In the genomic region with DNA sequence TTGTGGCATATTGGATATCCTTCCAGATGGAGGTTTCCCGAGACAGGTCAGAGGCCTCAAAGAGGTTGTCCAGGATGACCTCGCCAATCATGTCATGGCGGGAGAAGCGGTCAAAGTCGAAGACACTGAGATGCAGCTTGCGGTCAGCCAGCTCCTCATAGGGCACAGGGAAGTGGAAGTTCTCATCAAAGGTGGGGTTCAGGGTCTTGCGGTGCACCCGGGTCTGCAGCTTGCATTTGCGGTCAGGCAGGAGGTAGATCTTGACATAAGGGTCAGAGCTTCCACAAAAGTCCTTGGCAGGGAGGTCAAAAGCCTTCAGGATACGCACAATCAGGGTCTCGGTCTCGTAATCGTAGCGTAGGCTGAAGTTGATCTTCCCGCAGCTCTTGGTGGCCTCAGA, we compare ENCODE assay signal across 32 cellular contexts. TPM values are rescaled to one million over a fixed set of nuclear protein-coding genes. Genes with fewer than 3 reads are reported as not detected.
"Had no signal": no experiment of that assay in that cellular context is flagged by ENCODE, and none has a peak within 500 bp of the region (broad histone marks: within the 10 kb centered on the region; RNA-seq: fewer than 3 reads in every experiment).

No MANE protein-coding gene starts in this region.

- H3K27ac ChIP-seq: colonic mucosa, epithelial cell of prostate, esophagus squamous epithelium, gastrocnemius medialis, heart right ventricle, left lung, lower lobe of right lung had no signal

- H3K4me3 ChIP-seq: colonic mucosa, esophagus squamous epithelium, gastrocnemius medialis, heart right ventricle, left lung, lower lobe of right lung had no signal

- H3K4me3 Mint-ChIP-seq: dendritic cell treated with granulocyte-macrophage colony-stimulating factor and Interleukin-4, amounts not matched to agents 40 ng/mL and 50 ng/mL, for 4 days; effector memory CD8-positive, alpha-beta T cell; endodermal cell; mesothelial cell of epicardium; naive thymus-derived CD4-positive, alpha-beta T cell had no signal

- H3K4me1 Mint-ChIP-seq: naive thymus-derived CD4-positive, alpha-beta T cell had no signal

- H3K36me3 Mint-ChIP-seq: mesothelial cell of epicardium; naive thymus-derived CD4-positive, alpha-beta T cell had no signal

- H3K27ac Mint-ChIP-seq: dendritic cell treated with granulocyte-macrophage colony-stimulating factor and Interleukin-4, amounts not matched to agents 40 ng/mL and 50 ng/mL, for 4 days; effector memory CD8-positive, alpha-beta T cell; endodermal cell; mesothelial cell of epicardium; naive thymus-derived CD4-positive, alpha-beta T cell had no signal

- H3K36me3 ChIP-seq: colonic mucosa, esophagus squamous epithelium, gastrocnemius medialis, heart right ventricle, left lung, lower lobe of right lung had no signal

- DNase-seq: colonic mucosa; cortex of kidney; effector CD8-positive, alpha-beta T cell; effector memory CD8-positive, alpha-beta T cell; endodermal cell; erythroblast; esophagus squamous epithelium; foreskin fibroblast; foreskin melanocyte; gastrocnemius medialis; glutamatergic neuron; head of caudate nucleus; heart right ventricle; hippocampal formation; left cardiac atrium; left lung; left ventricle myocardium superior; lower lobe of right lung; mesenchymal stem cell; naive thymus-derived CD4-positive, alpha-beta T cell had no signal

- H3K27me3 ChIP-seq: colonic mucosa, gastrocnemius medialis had no signal

- H3K9me3 ChIP-seq: colonic mucosa, esophagus squamous epithelium, gastrocnemius medialis, left lung, lower lobe of right lung had no signal

- H3K4me1 ChIP-seq: colonic mucosa, esophagus squamous epithelium, heart right ventricle, left lung, lower lobe of right lung had no signal

- H3K9me3 Mint-ChIP-seq: dendritic cell treated with granulocyte-macrophage colony-stimulating factor and Interleukin-4, amounts not matched to agents 40 ng/mL and 50 ng/mL, for 4 days; effector memory CD8-positive, alpha-beta T cell; endodermal cell; naive thymus-derived CD4-positive, alpha-beta T cell had no signal

- FAIRE-seq: endometrium, islet of Langerhans, keratinocyte had no signal

RNA-seq across cellular contexts. Expression of gene SYT6, which starts 16.2 kb away (rescaled TPM):
- total RNA-seq: dermis microvascular lymphatic vessel endothelial cell; esophagus mucosa; esophagus squamous epithelium; glomerular endothelial cell; kidney epithelial cell; left cardiac atrium; left lung; left ventricle myocardium superior; lower lobe of right lung; lung microvascular endothelial cell; mesenteric fat pad; naive thymus-derived CD4-positive, alpha-beta T cell had no signal
- polyA plus RNA-seq: heart right ventricle; keratinocyte; naive thymus-derived CD4-positive, alpha-beta T cell had no signal
